ENCODE assay signal across 24 cellular contexts in genomic region chr10:124799196-124799595, GRCh38. TPM values are rescaled to one million over a fixed set of nuclear protein-coding genes. Genes with fewer than 3 reads are reported as not detected.
DNase-seq lines count a peak whose midpoint lies in the region; ATAC-seq, FAIRE-seq and TF ChIP-seq lines count a peak whose summit lies in the region.
"Had no signal": no experiment of that assay in that cellular context is flagged by ENCODE, and none has a peak within 500 bp of the region (broad histone marks: within the 10 kb centered on the region; RNA-seq: fewer than 3 reads in every experiment).

No MANE protein-coding gene starts in this region.

- no peak overlapping the region for H3K27ac ChIP-seq in HepG2 (ENCODE audit: extremely low read length, insufficient read depth, low read length)
- H3K27ac ChIP-seq in right lobe of liver = no peak overlapping the region
- H3K27ac ChIP-seq in K562 (ENCODE audit: extremely low read depth, low read depth, low read length) = no peak overlapping the region
- no peak overlapping the region for H3K27ac ChIP-seq in neural progenitor cell
- H3K27ac ChIP-seq: A549 had no signal

- peaks cover 19% of the 10 kb centered on the region for H3K4me1 Mint-ChIP-seq in neural progenitor cell

- in situ Hi-C loops in HepG2 (cut with HindIII; ENCODE audit: extremely low pct_ligation_motif_present, low pct_unique_long_range_greater_than_20kb) (no loop called here), K562 (cut with MboI) (no loop called here)

- no peak for TF ChIP-seq EP300 in HepG2 (IDR thresholded peaks at IDR 0.05; ENCODE audit: low read depth in 2 of 2, low read length in 2 of 2)
- TF ChIP-seq EP300 in HepG2 (CRISPR knock-in tag; IDR thresholded peaks at IDR 0.05; ENCODE audit: borderline replicate concordance) = no peak
- no peak for TF ChIP-seq EP300 in K562 (IDR thresholded peaks at IDR 0.05; ENCODE audit: low read length)

- H3K9ac ChIP-seq in HepG2 (ENCODE audit: insufficient read depth, low read depth, low read length) = no peak overlapping the region
- H3K9ac ChIP-seq in K562 (ENCODE audit: insufficient read depth in 1 of 2, low read depth in 2 of 2, low read length in 2 of 2) = no peak overlapping the region
- no peak overlapping the region for H3K9ac ChIP-seq in neural progenitor cell

- H3F3A ChIP-seq in neural progenitor cell (ENCODE audit: low read depth) = peaks cover 7% of the 10 kb centered on the region

- H3K36me3 ChIP-seq in HepG2 (replicated peaks in 1 of 2; ENCODE audit: control insufficient read depth in 1 of 2, insufficient read depth in 2 of 2, low read length in 2 of 2) (no peaks in the 10 kb centered on the region), right lobe of liver (no peaks in the 10 kb centered on the region), K562 (ENCODE audit: control insufficient read depth, insufficient read depth, low read length) (no peaks in the 10 kb centered on the region), neural progenitor cell (no peaks in the 10 kb centered on the region)
- H3K36me3 ChIP-seq: MG63 had no signal

- no peak overlapping the region for H2AFZ ChIP-seq in HepG2 (ENCODE audit: low read length)
- H2AFZ ChIP-seq in K562 (ENCODE audit: low read depth, low read length) = peak overlapping the region; percentile 51; the same call in 1 of the 2 replicates
- H2AFZ ChIP-seq in neural progenitor cell (replicated peaks) = peak overlapping the region; percentile 57

- no peak for TF ChIP-seq RAD21 in HepG2 (CRISPR knock-in tag; IDR thresholded peaks at IDR 0.05)
- no peak for TF ChIP-seq RAD21 in K562 (CRISPR knock-in tag; conservative IDR thresholded peaks at IDR 0.05 in 1 of 2, IDR thresholded peaks at IDR 0.05 in 1 of 2)

- FAIRE-seq in HepG2 (lab: Jason Lieb, UNC) = no peak
- no peak for FAIRE-seq in K562 (lab: Jason Lieb, UNC)
- no peak for FAIRE-seq in GM12891 (lab: Jason Lieb, UNC)
- FAIRE-seq: A549, HTR-8/SVneo had no signal

- BruUV-seq in HepG2 (replicated peaks; lab: Mats Ljungman, UMichigan) (no TSS peak), K562 (replicated peaks; lab: Mats Ljungman, UMichigan) (no TSS peak)

- H3K36me3 Mint-ChIP-seq in neural progenitor cell = no peaks in the 10 kb centered on the region
- H3K36me3 Mint-ChIP-seq: IgD-negative memory B cell, T-cell had no signal

- CTCF ChIA-PET in HepG2 (lab: Yijun Ruan, JAX; ENCODE audit: low intra/inter-chr PET ratio, low total read pairs) (no interaction called here), K562 (lab: Yijun Ruan, JAX; ENCODE audit: low intra/inter-chr PET ratio) (no interaction called here)

- ATAC-seq in HepG2 (no peak), right lobe of liver (no peak), K562 (no peak), Right ventricle myocardium inferior (no peak)
- ATAC-seq: A549, HCT116, Panc1, T-cell had no signal

- H3K4me3 ChIP-seq in HepG2 (replicated peaks in 1 of 3; ENCODE audit: insufficient read depth in 1 of 3, low read depth in 2 of 3, low read length in 3 of 3) = peak overlapping the region in 1 of 3 experiments; percentile 43; a peak in 1 of 6 replicates
- H3K4me3 ChIP-seq in right lobe of liver = no peak overlapping the region
- H3K4me3 ChIP-seq in K562 = no peak overlapping the region
- no peak overlapping the region for H3K4me3 ChIP-seq in neural progenitor cell
- H3K4me3 ChIP-seq: A549, MG63 had no signal

- no peaks in the 10 kb centered on the region for H3K9me1 ChIP-seq in K562 (ENCODE audit: control insufficient read depth, insufficient read depth, low read length)

- intact Hi-C loops in HepG2 (cut with micrococcal nuclease; ENCODE audit: unreplicated experiment) (loop anchor here (10.0 kb wide), 1 partner anchor 116 kb away; no protein-coding TSS in a partner anchor), right lobe of liver (cut with DNase I) (no loop called here), K562 (cut with micrococcal nuclease) (loop anchor here (10.0 kb wide), 1 partner anchor 246 kb away; no protein-coding TSS in a partner anchor), Right ventricle myocardium inferior (cut with DNase I) (no loop called here)

- WGBS in HepG2 (ENCODE audit: low lambda C conversion rate) = 0% methylated on average over 4 of the region's 4 CpGs
- WGBS in right lobe of liver (ENCODE audit: insufficient coverage, low coverage, low lambda C conversion rate, missing lambda C conversion rate) = 70% methylated on average over 4 of the region's 4 CpGs
- 22% methylated on average over 4 of the region's 4 CpGs for WGBS in K562 (ENCODE audit: insufficient coverage, low coverage, missing lambda C conversion rate)

- POLR2A ChIA-PET in HepG2 (lab: Yijun Ruan, JAX) = interaction anchor here (0.5 kb wide), 1 partner anchor 11 kb away, joined by 3 read pairs; no protein-coding TSS in a partner anchor
- POLR2A ChIA-PET in K562 (lab: Yijun Ruan, JAX) = interaction anchor here (0.5 to 0.6 kb wide), 3 partner anchors 58 to 928 kb away, joined by 3 to 4 read pairs (median 3); no protein-coding TSS in a partner anchor

- peak overlapping the region; percentile 71 for H3K4me2 ChIP-seq in HepG2 (ENCODE audit: low read depth, low read length)
- 0 out of 2 replicates have a peak overlapping the region, but pooled peaks have one; percentile 50 for H3K4me2 ChIP-seq in K562 (ENCODE audit: insufficient read depth, low read length)
- H3K4me2 ChIP-seq in neural progenitor cell = no peak overlapping the region
- H3K4me2 ChIP-seq: A549 had no signal

- no peak overlapping the region for H3K27ac Mint-ChIP-seq in neural progenitor cell
- H3K27ac Mint-ChIP-seq: B cell had no signal

- H3K4me1 ChIP-seq in HepG2 (ENCODE audit: insufficient read depth, low read length) (peaks cover 44% of the 10 kb centered on the region), right lobe of liver (peaks cover 0 to 10% (median 5%) of the 10 kb centered on the region in 4 donors), K562 (replicated peaks in 1 of 2; ENCODE audit: control insufficient read depth in 2 of 2, insufficient read depth in 2 of 2, low read length in 2 of 2) (peaks cover 11 to 12% of the 10 kb centered on the region in 2 experiments; a peak in 4 of 5 replicates), neural progenitor cell (peaks cover 7% of the 10 kb centered on the region)

- H4K20me1 ChIP-seq in HepG2 (ENCODE audit: insufficient read depth, low read length) = no peaks in the 10 kb centered on the region; the same call in 1 of the 2 replicates
- no peaks in the 10 kb centered on the region for H4K20me1 ChIP-seq in K562 (replicated peaks; ENCODE audit: control insufficient read depth, insufficient read depth, low read length)
- peaks cover 8% of the 10 kb centered on the region for H4K20me1 ChIP-seq in neural progenitor cell (ENCODE audit: low read depth)

- H3K27me3 Mint-ChIP-seq in neural progenitor cell (ENCODE audit: insufficient read depth, low read depth) = peaks cover 4% of the 10 kb centered on the region
- H3K27me3 Mint-ChIP-seq: IgD-negative memory B cell had no signal

- no peaks in the 10 kb centered on the region; a peak in 2 of 5 replicates for H3K27me3 ChIP-seq in HepG2 (ENCODE audit: control insufficient read depth in 1 of 2, insufficient read depth in 2 of 2, low read length in 2 of 2)
- no peaks in the 10 kb centered on the region for H3K27me3 ChIP-seq in right lobe of liver
- no peaks in the 10 kb centered on the region for H3K27me3 ChIP-seq in K562 (ENCODE audit: control insufficient read depth in 2 of 2, insufficient read depth in 2 of 2, low read length in 2 of 2)
- H3K27me3 ChIP-seq in neural progenitor cell = no peaks in the 10 kb centered on the region
- H3K27me3 ChIP-seq: MG63 had no signal

- H3K9me3 ChIP-seq in HepG2 (ENCODE audit: low read length) = no peaks in the 10 kb centered on the region
- H3K9me3 ChIP-seq in right lobe of liver = no peaks in the 10 kb centered on the region
- no peaks in the 10 kb centered on the region for H3K9me3 ChIP-seq in K562 (replicated peaks; ENCODE audit: control insufficient read depth, insufficient read depth, low read depth, low read length)
- H3K9me3 ChIP-seq in neural progenitor cell (ENCODE audit: low read depth) = no peaks in the 10 kb centered on the region
- H3K9me3 ChIP-seq: A549, MG63 had no signal

- TF ChIP-seq POLR2A in HepG2 (IDR thresholded peaks at IDR 0.05; ENCODE audit: insufficient read depth in 1 of 2, low read depth in 2 of 2, low read length in 2 of 2) (no peak), right lobe of liver (IDR thresholded peaks at IDR 0.05) (no peak), K562 (conservative IDR thresholded peaks at IDR 0.05) (no peak), GM12891 (IDR thresholded peaks at IDR 0.05; ENCODE audit: low read depth, low read length) (no peak)

- H3K4me3 Mint-ChIP-seq in neural progenitor cell = no peak overlapping the region
- H3K4me3 Mint-ChIP-seq: B cell, T-cell had no signal

- H3K79me2 ChIP-seq in HepG2 (ENCODE audit: insufficient read depth, low read length) (peaks cover 24% of the 10 kb centered on the region), K562 (ENCODE audit: control insufficient read depth, insufficient read depth, low read length) (peaks cover 29% of the 10 kb centered on the region), neural progenitor cell (ENCODE audit: low read depth) (peaks cover 25% of the 10 kb centered on the region)

- TF ChIP-seq CTCF in HepG2 (CRISPR knock-in tag; IDR thresholded peaks at IDR 0.05) (no peak), right lobe of liver (IDR thresholded peaks at IDR 0.05) (no peak), K562 (IDR thresholded peaks at IDR 0.05 in 2 of 3, conservative IDR thresholded peaks at IDR 0.05 in 1 of 3; ENCODE audit: insufficient read depth in 2 of 3, low read depth in 1 of 3, low read length in 3 of 3) (no peak), neural progenitor cell (IDR thresholded peaks at IDR 0.05) (no peak)

- DNase-seq in HepG2 (ENCODE audit: low spot score) (no peak), right lobe of liver (no peak), K562 (ENCODE audit: extremely low read depth in 1 of 4, low spot score in 3 of 4) (no peak), neural progenitor cell (ENCODE audit: low spot score) (no peak), Right ventricle myocardium inferior (ENCODE audit: missing footprints) (no peak), GM12891 (ENCODE audit: insufficient read length, low spot score) (no peak)
- no peak for DNase-seq in stimulated activated CD4-positive, alpha-beta T cell treated with anti-CD3 and anti-CD28 coated beads, Interleukin-4, amount 100 ng/mL, for 24 hours
- DNase-seq: EL; GOT3; Karpas-422; MG63; NCI-H187 treated with DMSO at 0.1 percent for 48 hours; NCI-H2107; NCI-H226; NCI-H510A treated with DMSO at 0.1 percent for 48 hours; NCI-H748 treated with DMSO at 0.1 percent for 48 hours; NK-92 treated with Interleukin-12 subunit alpha and Interleukin-12 subunit beta, amount 100 ng/mL, for 24 hours; T-cell had no signal

- no peaks in the 10 kb centered on the region for H3K9me3 Mint-ChIP-seq in neural progenitor cell
- H3K9me3 Mint-ChIP-seq: IgD-negative memory B cell, T-cell had no signal

RNA-seq across cellular contexts. Expression of gene ABRAXAS2, which starts 2.4 kb away (rescaled TPM):
- 14.2 and 20.2 TPM in 2 replicates for total RNA-seq in HepG2 (2016; rRNA removed; fragmentation: Illumina TruSeq; extraction: Trizol)
- total RNA-seq in HepG2 (2016; cell fraction: cytosol; rRNA removed; fragmentation: Illumina TruSeq; extraction: Trizol; ENCODE audit: low read depth) = 4.0 TPM in 2 replicates
- 13.6 and 20.1 TPM in 2 replicates for total RNA-seq in HepG2 (2016; cell fraction: insoluble cytoplasmic fraction; rRNA removed; fragmentation: Illumina TruSeq; extraction: Trizol)
- 10.2 and 12.0 TPM in 2 replicates for total RNA-seq in HepG2 (2016; cell fraction: membrane; rRNA removed; fragmentation: Illumina TruSeq; extraction: Trizol)
- total RNA-seq in HepG2 (2016; cell fraction: nucleus; rRNA removed; fragmentation: Illumina TruSeq; extraction: Trizol) = 10.1 and 10.6 TPM in 2 replicates
- polyA plus RNA-seq in HepG2 (2011; rRNA removed) = 6.6 and 8.0 TPM in 2 replicates
- polyA plus RNA-seq in HepG2 (2011; cell fraction: cytosol; rRNA removed) = 3.8 and 5.8 TPM in 2 replicates
- polyA plus RNA-seq in HepG2 (2011; cell fraction: nucleus; rRNA removed) = 5.0 and 6.3 TPM in 2 replicates
- 9.4 and 10.4 TPM in 2 replicates for polyA plus RNA-seq in HepG2 (2012)
- polyA plus RNA-seq in HepG2 (2016; cell fraction: cytosol; fragmentation: Illumina TruSeq; extraction: Trizol; ENCODE audit: low read depth) = 1.4 and 1.5 TPM in 2 replicates
- 19.0 and 19.5 TPM in 2 replicates for polyA plus RNA-seq in HepG2 (2016; cell fraction: insoluble cytoplasmic fraction; fragmentation: Illumina TruSeq; extraction: Trizol; ENCODE audit: low read depth)
- 3.7 and 4.0 TPM in 2 replicates for polyA plus RNA-seq in HepG2 (2016; cell fraction: membrane; fragmentation: Illumina TruSeq; extraction: Trizol; ENCODE audit: low read depth)
- polyA plus RNA-seq in HepG2 (2016; cell fraction: nucleus; fragmentation: Illumina TruSeq; extraction: Trizol; ENCODE audit: insufficient read depth, low read depth) = 17.7 and 19.9 TPM in 2 replicates
- 4.7 and 9.8 TPM in 2 replicates for polyA minus RNA-seq in HepG2 (2011; rRNA and poly(A)+ RNA removed; ENCODE audit: low replicate concordance)
- 8.4 and 9.8 TPM in 2 replicates for polyA minus RNA-seq in HepG2 (2011; cell fraction: cytosol; rRNA and poly(A)+ RNA removed)
- 8.8 and 9.0 TPM in 2 replicates for polyA minus RNA-seq in HepG2 (2011; cell fraction: nucleus; rRNA and poly(A)+ RNA removed)
- 1 to 10 TPM; 7.1 to 8.1 (median 7.7) TPM for total RNA-seq in right lobe of liver
- 3.5 and 11.3 TPM in 2 replicates for total RNA-seq in K562 (2011; cell fraction: chromatin; rRNA removed; ENCODE audit: low replicate concordance)
- total RNA-seq in K562 (2011; cell fraction: nucleolus; rRNA removed) = 2.7 and 4.2 TPM in 2 replicates
- 4.3 and 6.1 TPM in 2 replicates for total RNA-seq in K562 (2011; cell fraction: nucleoplasm; rRNA removed)
- 6.0 and 7.9 TPM in 2 replicates for total RNA-seq in K562 (2014; rRNA removed)
- 14.6 and 15.3 TPM in 2 replicates for total RNA-seq in K562 (2014; rRNA removed; fragmentation: Illumina TruSeq; extraction: Trizol)
- 13.7 and 14.9 TPM in 2 replicates for total RNA-seq in K562 (2015; rRNA removed; fragmentation: Illumina TruSeq; extraction: Trizol)
- total RNA-seq in K562 (2021) = 10.0 and 10.4 TPM in 2 replicates
- 11.2 and 12.7 TPM in 2 replicates for polyA plus RNA-seq in K562 (2011; rRNA removed)
- polyA plus RNA-seq in K562 (2011; cell fraction: cytosol; rRNA removed) = 3.7 and 6.2 TPM in 2 replicates
- 4.8 and 7.4 TPM in 2 replicates for polyA plus RNA-seq in K562 (2011; cell fraction: nucleus; rRNA removed)
- 8.1 and 9.2 TPM in 2 replicates for polyA plus RNA-seq in K562 (2012)
- 13.8 and 16.5 TPM in 2 replicates for polyA plus RNA-seq in K562 (2014; fragmentation: Illumina TruSeq; extraction: Trizol)
- polyA plus RNA-seq in K562 (2014; fragmentation: Nextera tagmentation; extraction: Ambion mirVana) = 10 to 100 TPM in 1 of 2 experiments, 1 to 10 TPM in 1; 7.8 to 12.0 TPM
- 9.5 and 10.6 TPM in 2 replicates for polyA plus RNA-seq in K562 (2014; rRNA removed)
- polyA minus RNA-seq in K562 (2011; rRNA and poly(A)+ RNA removed) = 14.5 and 14.7 TPM in 2 replicates
- polyA minus RNA-seq in K562 (2011; cell fraction: cytosol; rRNA and poly(A)+ RNA removed) = 4.4 and 5.4 TPM in 2 replicates
- polyA minus RNA-seq in K562 (2011; cell fraction: nucleus; rRNA and poly(A)+ RNA removed) = 2.6 and 5.4 TPM in 2 replicates
- 15.8 and 27.4 TPM in 2 replicates for total RNA-seq in neural progenitor cell (ENCODE audit: low replicate concordance)
- total RNA-seq in Right ventricle myocardium inferior = 12.6 TPM
- 7.9 TPM for polyA plus RNA-seq in GM12891 (2012; ENCODE audit: low read depth, missing spikeins)

RNA-seq across cellular contexts. Expression of gene EEF1AKMT2, which starts 7.5 kb away (rescaled TPM):
- total RNA-seq in HepG2 (2016; rRNA removed; fragmentation: Illumina TruSeq; extraction: Trizol) (19.3 and 24.1 TPM in 2 replicates), right lobe of liver (1 to 10 TPM; 5.3 to 7.9 (median 7.4) TPM), K562 (2014; rRNA removed) (23.7 and 24.3 TPM in 2 replicates), K562 (2014; rRNA removed; fragmentation: Illumina TruSeq; extraction: Trizol) (34.3 and 37.9 TPM in 2 replicates), K562 (2015; rRNA removed; fragmentation: Illumina TruSeq; extraction: Trizol) (25.2 and 26.9 TPM in 2 replicates), K562 (2021) (20.4 and 21.3 TPM in 2 replicates), neural progenitor cell (ENCODE audit: low replicate concordance) (41.0 and 41.8 TPM in 2 replicates), Right ventricle myocardium inferior (11.4 TPM)
- 7.6 and 9.0 TPM in 2 replicates for total RNA-seq in HepG2 (2016; cell fraction: cytosol; rRNA removed; fragmentation: Illumina TruSeq; extraction: Trizol; ENCODE audit: low read depth)
- total RNA-seq in HepG2 (2016; cell fraction: insoluble cytoplasmic fraction; rRNA removed; fragmentation: Illumina TruSeq; extraction: Trizol) = 19.7 and 24.1 TPM in 2 replicates
- 14.7 and 16.5 TPM in 2 replicates for total RNA-seq in HepG2 (2016; cell fraction: membrane; rRNA removed; fragmentation: Illumina TruSeq; extraction: Trizol)
- 19.2 and 19.6 TPM in 2 replicates for total RNA-seq in HepG2 (2016; cell fraction: nucleus; rRNA removed; fragmentation: Illumina TruSeq; extraction: Trizol)
- polyA plus RNA-seq in HepG2 (2011; rRNA removed) (8.6 and 11.3 TPM in 2 replicates), K562 (2011; rRNA removed) (26.5 and 31.2 TPM in 2 replicates), K562 (2014; fragmentation: Illumina TruSeq; extraction: Trizol) (22.2 and 22.3 TPM in 2 replicates), K562 (2014; fragmentation: Nextera tagmentation; extraction: Ambion mirVana) (1 to 10 TPM; 9.3 to 9.8 TPM), K562 (2014; rRNA removed) (22.1 and 28.9 TPM in 2 replicates)
- polyA plus RNA-seq in HepG2 (2011; cell fraction: cytosol; rRNA removed) = 3.8 and 6.6 TPM in 2 replicates
- 5.5 and 6.0 TPM in 2 replicates for polyA plus RNA-seq in HepG2 (2011; cell fraction: nucleus; rRNA removed)
- 8.0 and 12.7 TPM in 2 replicates for polyA plus RNA-seq in HepG2 (2012)
- 6.0 and 7.6 TPM in 2 replicates for polyA plus RNA-seq in HepG2 (2016; cell fraction: cytosol; fragmentation: Illumina TruSeq; extraction: Trizol; ENCODE audit: low read depth)
- 20.8 and 22.1 TPM in 2 replicates for polyA plus RNA-seq in HepG2 (2016; cell fraction: insoluble cytoplasmic fraction; fragmentation: Illumina TruSeq; extraction: Trizol; ENCODE audit: low read depth)
- polyA plus RNA-seq in HepG2 (2016; cell fraction: membrane; fragmentation: Illumina TruSeq; extraction: Trizol; ENCODE audit: low read depth) = 9.4 and 10.8 TPM in 2 replicates
- polyA plus RNA-seq in HepG2 (2016; cell fraction: nucleus; fragmentation: Illumina TruSeq; extraction: Trizol; ENCODE audit: insufficient read depth, low read depth) = 22.3 and 25.2 TPM in 2 replicates
- 4.6 and 19.2 TPM in 2 replicates for polyA minus RNA-seq in HepG2 (2011; rRNA and poly(A)+ RNA removed; ENCODE audit: low replicate concordance)
- polyA minus RNA-seq in HepG2 (2011; cell fraction: cytosol; rRNA and poly(A)+ RNA removed) = 7.5 and 7.6 TPM in 2 replicates
- 19.4 and 22.7 TPM in 2 replicates for polyA minus RNA-seq in HepG2 (2011; cell fraction: nucleus; rRNA and poly(A)+ RNA removed)
- 36.0 and 96.0 TPM in 2 replicates for total RNA-seq in K562 (2011; cell fraction: chromatin; rRNA removed; ENCODE audit: low replicate concordance)
- 25.0 and 28.3 TPM in 2 replicates for total RNA-seq in K562 (2011; cell fraction: nucleolus; rRNA removed)
- 55.4 and 95.7 TPM in 2 replicates for total RNA-seq in K562 (2011; cell fraction: nucleoplasm; rRNA removed)
- 9.1 and 14.0 TPM in 2 replicates for polyA plus RNA-seq in K562 (2011; cell fraction: cytosol; rRNA removed)
- polyA plus RNA-seq in K562 (2011; cell fraction: nucleus; rRNA removed) = 14.5 and 23.4 TPM in 2 replicates
- polyA plus RNA-seq in K562 (2012) = 18.6 and 19.5 TPM in 2 replicates
- 20.2 and 20.3 TPM in 2 replicates for polyA minus RNA-seq in K562 (2011; rRNA and poly(A)+ RNA removed)
- polyA minus RNA-seq in K562 (2011; cell fraction: cytosol; rRNA and poly(A)+ RNA removed) = 6.8 and 7.4 TPM in 2 replicates
- 14.9 and 23.3 TPM in 2 replicates for polyA minus RNA-seq in K562 (2011; cell fraction: nucleus; rRNA and poly(A)+ RNA removed)
- polyA plus RNA-seq in GM12891 (2012; ENCODE audit: low read depth, missing spikeins) = 15.7 TPM

RNA-seq across cellular contexts. Expression of gene FAM53B, which starts 55.0 kb away (rescaled TPM):
- total RNA-seq in HepG2 (2016; rRNA removed; fragmentation: Illumina TruSeq; extraction: Trizol) (17.6 and 19.3 TPM in 2 replicates), right lobe of liver (10 to 100 TPM in 1 of 6 experiments, 1 to 10 TPM in 5; 4.4 to 10.8 (median 4.8) TPM), K562 (2014; rRNA removed) (11.9 and 17.2 TPM in 2 replicates), K562 (2014; rRNA removed; fragmentation: Illumina TruSeq; extraction: Trizol) (4.2 and 5.0 TPM in 2 replicates), K562 (2015; rRNA removed; fragmentation: Illumina TruSeq; extraction: Trizol) (10.6 and 10.8 TPM in 2 replicates), K562 (2021) (16.5 and 17.0 TPM in 2 replicates), neural progenitor cell (ENCODE audit: low replicate concordance) (15.3 and 44.1 TPM in 2 replicates), Right ventricle myocardium inferior (41.2 TPM)
- 37.4 and 40.4 TPM in 2 replicates for total RNA-seq in HepG2 (2016; cell fraction: cytosol; rRNA removed; fragmentation: Illumina TruSeq; extraction: Trizol; ENCODE audit: low read depth)
- total RNA-seq in HepG2 (2016; cell fraction: insoluble cytoplasmic fraction; rRNA removed; fragmentation: Illumina TruSeq; extraction: Trizol) = 15.2 and 19.1 TPM in 2 replicates
- total RNA-seq in HepG2 (2016; cell fraction: membrane; rRNA removed; fragmentation: Illumina TruSeq; extraction: Trizol) = 19.0 and 21.2 TPM in 2 replicates
- total RNA-seq in HepG2 (2016; cell fraction: nucleus; rRNA removed; fragmentation: Illumina TruSeq; extraction: Trizol) = 13.6 and 18.0 TPM in 2 replicates
- polyA plus RNA-seq in HepG2 (2011; rRNA removed) (5.8 and 6.4 TPM in 2 replicates), K562 (2011; rRNA removed) (3.9 and 4.5 TPM in 2 replicates), K562 (2014; fragmentation: Illumina TruSeq; extraction: Trizol) (5.0 and 7.5 TPM in 2 replicates), K562 (2014; fragmentation: Nextera tagmentation; extraction: Ambion mirVana) (under 1 TPM; 0.03 to 0.08 TPM), K562 (2014; rRNA removed) (6.5 and 6.6 TPM in 2 replicates)
- 4.7 and 7.2 TPM in 2 replicates for polyA plus RNA-seq in HepG2 (2011; cell fraction: cytosol; rRNA removed)
- polyA plus RNA-seq in HepG2 (2011; cell fraction: nucleus; rRNA removed) = 7.7 and 11.9 TPM in 2 replicates
- 3.5 and 5.6 TPM in 2 replicates for polyA plus RNA-seq in HepG2 (2012)
- polyA plus RNA-seq in HepG2 (2016; cell fraction: cytosol; fragmentation: Illumina TruSeq; extraction: Trizol; ENCODE audit: low read depth) = 0.71 and 0.72 TPM in 2 replicates
- polyA plus RNA-seq in HepG2 (2016; cell fraction: insoluble cytoplasmic fraction; fragmentation: Illumina TruSeq; extraction: Trizol; ENCODE audit: low read depth) = 10.3 and 11.4 TPM in 2 replicates
- 3.6 and 4.1 TPM in 2 replicates for polyA plus RNA-seq in HepG2 (2016; cell fraction: membrane; fragmentation: Illumina TruSeq; extraction: Trizol; ENCODE audit: low read depth)
- polyA plus RNA-seq in HepG2 (2016; cell fraction: nucleus; fragmentation: Illumina TruSeq; extraction: Trizol; ENCODE audit: insufficient read depth, low read depth) = 13.5 and 14.8 TPM in 2 replicates
- 28.7 and 33.7 TPM in 2 replicates for polyA minus RNA-seq in HepG2 (2011; rRNA and poly(A)+ RNA removed; ENCODE audit: low replicate concordance)
- 7.5 and 12.7 TPM in 2 replicates for polyA minus RNA-seq in HepG2 (2011; cell fraction: cytosol; rRNA and poly(A)+ RNA removed)
- 9.5 and 10.1 TPM in 2 replicates for polyA minus RNA-seq in HepG2 (2011; cell fraction: nucleus; rRNA and poly(A)+ RNA removed)
- 11.6 and 20.0 TPM in 2 replicates for total RNA-seq in K562 (2011; cell fraction: chromatin; rRNA removed; ENCODE audit: low replicate concordance)
- 13.0 and 13.7 TPM in 2 replicates for total RNA-seq in K562 (2011; cell fraction: nucleolus; rRNA removed)
- total RNA-seq in K562 (2011; cell fraction: nucleoplasm; rRNA removed) = 8.9 and 12.2 TPM in 2 replicates
- 5.1 and 9.0 TPM in 2 replicates for polyA plus RNA-seq in K562 (2011; cell fraction: cytosol; rRNA removed)
- 5.9 and 8.3 TPM in 2 replicates for polyA plus RNA-seq in K562 (2011; cell fraction: nucleus; rRNA removed)
- polyA plus RNA-seq in K562 (2012) = 7.8 and 8.4 TPM in 2 replicates
- 6.9 and 7.9 TPM in 2 replicates for polyA minus RNA-seq in K562 (2011; rRNA and poly(A)+ RNA removed)
- 10.2 and 11.9 TPM in 2 replicates for polyA minus RNA-seq in K562 (2011; cell fraction: cytosol; rRNA and poly(A)+ RNA removed)
- 5.5 and 9.6 TPM in 2 replicates for polyA minus RNA-seq in K562 (2011; cell fraction: nucleus; rRNA and poly(A)+ RNA removed)
- polyA plus RNA-seq in GM12891 (2012; ENCODE audit: low read depth, missing spikeins) = 8.0 TPM

Comparison
In these comparisons a context has a peak if more than half of its experiments do, and no peak if none do; other contexts are left out.
1. intact Hi-C loops: an anchor here in HepG2 (10.0 kb wide) and K562 (10.0 kb wide); none called in right lobe of liver and Right ventricle myocardium inferior.
2. Of the 241 proteins assayed by ChIP-seq in both HepG2 and K562: peak only in HepG2: FOXK1 and ZNF263; only in K562: none; in both: none; in neither: 239.